Comparison of ENCODE assay signal across 19 cellular contexts in the genomic region with DNA sequence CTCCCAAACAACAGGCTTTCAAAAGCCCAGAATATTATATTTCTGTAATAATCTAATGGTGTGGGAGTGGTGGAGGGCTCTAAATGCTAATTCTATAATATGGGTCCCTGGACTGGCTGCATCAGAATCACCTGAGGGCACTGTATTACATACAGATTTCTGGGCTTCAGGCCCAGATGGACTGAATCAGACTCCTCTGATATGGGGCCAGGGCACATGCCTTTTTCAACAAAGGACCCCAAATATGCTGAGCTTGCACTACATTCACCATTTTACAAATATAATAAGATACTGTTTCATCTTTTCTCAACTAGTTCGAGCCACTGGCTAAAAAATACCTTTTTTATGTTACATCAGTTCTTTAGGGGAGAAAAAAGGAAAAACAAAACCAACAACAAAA.
"Had no signal": no experiment of that assay in that cellular context is flagged by ENCODE, and none has a peak within 500 bp of the region (broad histone marks: within the 10 kb centered on the region; RNA-seq: fewer than 3 reads in every experiment).

No MANE protein-coding gene starts in this region.

- H3K9me3 ChIP-seq: heart left ventricle, neutrophil, sigmoid colon, stomach, thoracic aorta, transverse colon had no signal

- FAIRE-seq: frontal cortex had no signal

- H3K4me3 ChIP-seq: dorsolateral prefrontal cortex, heart left ventricle, sigmoid colon, skin epidermis, stomach, thoracic aorta, transverse colon had no signal

- H3K4me1 ChIP-seq: sigmoid colon, stomach, transverse colon had no signal

- H3K27me3 ChIP-seq: dorsolateral prefrontal cortex, heart left ventricle, neutrophil, sigmoid colon, stomach, transverse colon had no signal

- H3K27ac ChIP-seq: dorsolateral prefrontal cortex, heart left ventricle, neutrophil, sigmoid colon, stomach, thoracic aorta, transverse colon had no signal

- H3K36me3 ChIP-seq: heart left ventricle, neutrophil, sigmoid colon, stomach, thoracic aorta, transverse colon had no signal

- DNase-seq: cortex of kidney; dorsolateral prefrontal cortex; effector CD8-positive, alpha-beta T cell; heart left ventricle; hippocampal formation; left colon; naive thymus-derived CD4-positive, alpha-beta T cell; nephron progenitor cell; sigmoid colon; stimulated activated CD4-positive, alpha-beta T cell treated with anti-CD3 and anti-CD28 coated beads, Interleukin-2, amount 100 ng/mL, for 24 hours; stimulated activated CD4-positive, alpha-beta T cell treated with anti-CD3 and anti-CD28 coated beads, Interleukin-4, amount 100 ng/mL, for 4 hours; stimulated activated naive CD4-positive, alpha-beta T cell; stomach; substantia nigra; transverse colon had no signal

- ATAC-seq: heart left ventricle; naive thymus-derived CD4-positive, alpha-beta T cell had no signal
